9 cellular contexts compared by ENCODE assay signal in genomic region chr1:159723188-159723587, GRCh38. TPM values are rescaled to one million over a fixed set of nuclear protein-coding genes. Genes with fewer than 3 reads are reported as not detected.
"Had no signal": no experiment of that assay in that cellular context is flagged by ENCODE, and none has a peak within 500 bp of the region (broad histone marks: within the 10 kb centered on the region; RNA-seq: fewer than 3 reads in every experiment).

No MANE protein-coding gene starts in this region.

RNA-seq across cellular contexts. Expression of gene CRP, which starts 8.8 kb away (rescaled TPM):
- total RNA-seq: activated CD4-positive, alpha-beta memory T cell treated with anti-CD3 and anti-CD28 coated beads, Interleukin-2, amount 10 ng/mL, durations not matched to agents 7 days and 5 days; activated CD4-positive, alpha-beta T cell treated with anti-CD3 and anti-CD28 coated beads, Interleukin-2, amount 10 ng/mL, durations not matched to agents 7 days and 5 days; activated naive CD4-positive, alpha-beta T cell treated with anti-CD3 and anti-CD28 coated beads, Interleukin-2, amount 50 U/mL, for 72 hours; activated naive CD8-positive, alpha-beta T cell treated with anti-CD3 and anti-CD28 coated beads, Interleukin-2, amount 10 ng/mL, durations not matched to agents 7 days and 5 days; activated T-cell treated with anti-CD3 and anti-CD28 coated beads, Interleukin-2, amount 50 U/mL, for 72 hours; bronchial epithelial cell; cardiac septum; cerebellum; foreskin keratinocyte had no signal
- polyA plus RNA-seq: foreskin keratinocyte had no signal
